In the genomic region with DNA sequence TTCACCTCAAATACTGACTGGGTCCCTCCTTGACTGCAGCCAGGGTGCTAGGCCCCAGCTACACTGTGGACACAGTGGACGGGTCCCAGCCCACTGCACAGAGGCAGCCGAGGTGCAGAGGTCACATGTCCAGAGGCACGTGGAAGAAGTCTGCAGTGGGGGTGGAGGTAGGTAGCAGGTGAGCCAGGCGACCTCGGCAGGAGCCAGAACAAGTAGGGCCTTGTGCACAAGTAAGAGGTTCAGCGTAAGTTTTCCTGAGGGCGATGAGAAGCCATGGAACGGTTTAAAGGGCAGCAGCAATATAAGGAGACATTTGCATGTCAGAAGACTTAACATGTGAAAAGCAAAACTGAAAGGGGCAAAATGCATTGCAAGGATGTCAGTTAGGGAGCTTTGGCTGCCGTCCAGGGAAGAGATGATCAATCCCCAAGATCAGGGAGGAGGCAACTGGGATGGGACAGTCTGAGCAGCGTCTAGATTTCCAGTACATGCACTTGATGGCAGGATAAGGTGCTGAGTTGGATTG, we compare ENCODE assay signal across 11 cellular contexts. TPM values are rescaled to one million over a fixed set of nuclear protein-coding genes. Genes with fewer than 3 reads are reported as not detected.
A peak's percentile ranks its signal among the peaks of the same experiment; 100 is the strongest.
DNase-seq lines count a peak whose midpoint lies in the region; ATAC-seq and TF ChIP-seq lines count a peak whose summit lies in the region.
"Had no signal": no experiment of that assay in that cellular context is flagged by ENCODE, and none has a peak within 500 bp of the region (broad histone marks: within the 10 kb centered on the region; RNA-seq: fewer than 3 reads in every experiment).

No MANE protein-coding gene starts in this region.

- peaks cover 27% of the 10 kb centered on the region for H3K27me3 Mint-ChIP-seq in progenitor cell of endocrine pancreas

- no peak for ATAC-seq in activated CD4-positive, CD25-positive, alpha-beta regulatory T cell treated with anti-CD3 and anti-CD28 coated beads, Interleukin-2, amount 50 U/mL, for 24 hours

- TF ChIP-seq CTCF in progenitor cell of endocrine pancreas (IDR thresholded peaks at IDR 0.05; ENCODE audit: unreplicated experiment) = no peak

- TF ChIP-seq POLR2A in erythroblast (IDR thresholded peaks at IDR 0.05; ENCODE audit: low read length) = no peak

- H3K4me1 Mint-ChIP-seq in progenitor cell of endocrine pancreas (ENCODE audit: low read depth) = peaks cover 15% of the 10 kb centered on the region

- no peaks in the 10 kb centered on the region for H3K9me3 Mint-ChIP-seq in progenitor cell of endocrine pancreas (ENCODE audit: low read depth)

- H3K4me3 Mint-ChIP-seq in progenitor cell of endocrine pancreas (ENCODE audit: low read depth) = no peak overlapping the region

- peak overlapping the region; percentile 2 for H3K27ac Mint-ChIP-seq in progenitor cell of endocrine pancreas

- DNase-seq in ELR (ENCODE audit: low read depth) (peak; percentile 21), RPMI8226 (peak; percentile 21), erythroblast (lab: John Stamatoyannopoulos, UW) (peak; percentile 15 to 29), progenitor cell of endocrine pancreas (ENCODE audit: low spot score, unreplicated experiment) (no peak), cortex of kidney (lab: John Stamatoyannopoulos, UW) (no peak), UCSD-AML1 (lab: John Stamatoyannopoulos, UW; ENCODE audit: unreplicated experiment) (no peak)
- DNase-seq: activated naive CD4-positive, alpha-beta T cell treated with anti-CD3 and anti-CD28 coated beads, Interleukin-2, amount 50 U/mL, for 16 hours; DMS79 treated with DMSO at 0.1 percent for 48 hours; effector memory CD4-positive, alpha-beta T cell; left ventricle myocardium inferior had no signal

- H3K36me3 Mint-ChIP-seq in progenitor cell of endocrine pancreas (ENCODE audit: insufficient read depth) = no peaks in the 10 kb centered on the region

RNA-seq across cellular contexts. Expression of a gene that starts 49.7 kb away (rescaled TPM):
- total RNA-seq in progenitor cell of endocrine pancreas = 29.3 and 31.5 TPM in 2 replicates

Comparison
In these comparisons a context has a peak if more than half of its experiments do, and no peak if none do; other contexts are left out.
1. DNase-seq: peak in ELR (single experiment), RPMI8226 (single experiment) and erythroblast (2 of 2); none in progenitor cell of endocrine pancreas (single experiment), cortex of kidney (single experiment) and UCSD-AML1 (single experiment).